ENCODE assay signal across 8 cellular contexts in the genomic region with DNA sequence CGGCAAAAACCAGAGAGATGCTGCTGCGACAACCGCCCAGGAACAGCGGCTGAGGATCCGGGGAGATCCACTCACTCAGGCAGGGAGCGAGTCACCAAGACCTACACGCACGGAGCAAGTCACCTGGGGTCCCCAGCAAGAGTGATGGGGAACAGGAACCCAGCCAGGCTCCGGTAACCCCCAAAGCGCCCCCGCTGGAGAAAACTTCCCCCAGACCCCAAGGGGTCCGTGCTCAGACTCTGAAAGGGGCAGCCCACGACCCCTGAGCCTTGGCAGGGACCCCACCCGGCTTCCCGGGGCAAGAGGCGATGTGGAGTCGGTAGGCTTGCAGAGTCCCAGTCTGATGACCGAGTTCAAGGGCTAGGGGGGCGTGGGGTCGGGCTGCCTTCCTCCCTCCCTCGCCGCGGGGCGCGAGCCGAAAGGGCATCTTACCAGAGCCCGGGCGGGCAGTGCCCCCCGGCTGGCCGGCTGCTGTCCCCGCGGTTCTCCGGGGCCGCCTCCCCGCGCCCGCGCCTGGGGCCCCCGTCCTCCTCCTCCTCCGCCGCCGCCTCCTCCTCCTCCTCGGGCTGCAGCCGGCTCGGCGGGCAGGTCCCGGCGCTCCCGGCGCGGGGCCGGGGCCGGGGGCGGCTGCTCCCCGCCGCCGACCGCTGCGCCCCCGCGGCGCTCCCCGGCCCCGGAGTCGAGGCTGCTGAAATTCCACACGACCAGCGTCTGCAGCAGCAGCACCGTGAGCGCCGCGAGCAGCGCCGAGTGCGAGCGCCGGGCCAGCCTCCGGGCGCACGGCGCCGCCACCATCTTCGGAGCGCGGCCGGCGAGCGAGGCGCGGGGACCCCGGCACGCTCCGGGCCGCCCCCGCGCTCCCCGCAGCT. TPM values are rescaled to one million over a fixed set of nuclear protein-coding genes. Genes with fewer than 3 reads are reported as not detected.
DNase-seq lines count a peak whose midpoint lies in the region; ATAC-seq and TF ChIP-seq lines count a peak whose summit lies in the region.

No MANE protein-coding gene starts in this region.

- BruUV-seq in MCF 10A (replicated peaks; lab: Mats Ljungman, UMichigan), result no TSS peak

- H3K4me2 ChIP-seq in parathyroid adenoma (ENCODE audit: low read length), result peak overlapping the region; percentile 89

- TF ChIP-seq CTCF in breast epithelium (IDR thresholded peaks at IDR 0.05) (no peak), MCF 10A (IDR thresholded peaks at IDR 0.05; ENCODE audit: unreplicated experiment) (no peak), fibroblast of villous mesenchyme (IDR thresholded peaks at IDR 0.05; ENCODE audit: insufficient read depth, low read depth, low read length) (no peak), parathyroid adenoma (IDR thresholded peaks at IDR 0.05) (no peak)

- H3K36me3 ChIP-seq in breast epithelium, result no peaks in the 10 kb centered on the region
- no peaks in the 10 kb centered on the region for H3K36me3 ChIP-seq in parathyroid adenoma (ENCODE audit: control insufficient read depth, insufficient read depth, low read length)

- H3K4me3 ChIP-seq in breast epithelium (peak overlapping the region; percentile 70 to 85 (median 71)), fibroblast of villous mesenchyme (ENCODE audit: low read depth, low read length) (peak overlapping the region; percentile 71), parathyroid adenoma (ENCODE audit: low read depth, low read length) (peak overlapping the region; percentile 39)

- H3K9me3 Mint-ChIP-seq in MCF 10A (ENCODE audit: unreplicated experiment), result peaks cover 20% of the 10 kb centered on the region

- peak overlapping the region; percentile 18 for H2AFZ ChIP-seq in parathyroid adenoma

- H3K79me2 ChIP-seq in parathyroid adenoma, result no peaks in the 10 kb centered on the region

- no peaks in the 10 kb centered on the region for H3K27me3 Mint-ChIP-seq in MCF 10A (ENCODE audit: insufficient read depth, unreplicated experiment)

- no peaks in the 10 kb centered on the region for H3K4me1 Mint-ChIP-seq in MCF 10A (ENCODE audit: insufficient read depth, unreplicated experiment)

- POLR2A ChIA-PET in MCF 10A (lab: Yijun Ruan, JAX), result no interaction called here

- no peaks in the 10 kb centered on the region for H3K36me3 Mint-ChIP-seq in MCF 10A (ENCODE audit: insufficient read depth, unreplicated experiment)

- H3K9me3 ChIP-seq in breast epithelium (no peaks in the 10 kb centered on the region), parathyroid adenoma (ENCODE audit: control insufficient read depth, low read length) (no peaks in the 10 kb centered on the region)

- TF ChIP-seq POLR2A in breast epithelium (IDR thresholded peaks at IDR 0.05), result no peak

- no peak overlapping the region for H3K27ac Mint-ChIP-seq in MCF 10A (ENCODE audit: low read depth, unreplicated experiment)

- ATAC-seq in GM19035 (IDR thresholded peaks at IDR 0.05; ENCODE audit: unreplicated experiment) (no peak), HG02678 (IDR thresholded peaks at IDR 0.05; ENCODE audit: unreplicated experiment) (no peak), GM18867 (IDR thresholded peaks at IDR 0.05; ENCODE audit: unreplicated experiment) (no peak)

- H3K4me1 ChIP-seq in breast epithelium, result peaks cover 4 to 6% of the 10 kb centered on the region in 2 donors
- no peaks in the 10 kb centered on the region for H3K4me1 ChIP-seq in parathyroid adenoma

- no peak overlapping the region for H3K9ac ChIP-seq in parathyroid adenoma

- H3K27me3 ChIP-seq in breast epithelium, result no peaks in the 10 kb centered on the region
- H3K27me3 ChIP-seq in parathyroid adenoma (ENCODE audit: control insufficient read depth, insufficient read depth, low read length), result no peaks in the 10 kb centered on the region

- no peak overlapping the region for H3K4me3 Mint-ChIP-seq in MCF 10A (ENCODE audit: unreplicated experiment)

- CTCF ChIA-PET in MCF 10A (lab: Yijun Ruan, JAX), result no interaction called here

- no peak for DNase-seq in breast epithelium (ENCODE audit: low spot score in 2 of 2)
- DNase-seq in MCF 10A (ENCODE audit: unreplicated experiment), result no peak
- peak; percentile 63 for DNase-seq in activated CD8-positive, alpha-beta memory T cell treated with anti-CD3 and anti-CD28 coated beads, Interleukin-2, amount 50 U/mL, for 48 hours
- no peak for DNase-seq in fibroblast of villous mesenchyme (ENCODE audit: low read depth)

- H3K27ac ChIP-seq in breast epithelium, result peak overlapping the region; percentile 87 to 95
- no peak overlapping the region for H3K27ac ChIP-seq in parathyroid adenoma

- intact Hi-C loops in breast epithelium (cut with DNase I; ENCODE audit: low total_unique reads), result loop anchor here (10.0 kb wide), 1 partner anchor 275 kb away; no protein-coding TSS in a partner anchor
- intact Hi-C loops in MCF 10A (cut with micrococcal nuclease), result no loop called here

RNA-seq across cellular contexts. Expression of gene XYLT1, which starts 0.5 kb away (rescaled TPM):
- total RNA-seq in breast epithelium (10 to 100 TPM; 11.9 to 32.8 (median 13.8) TPM), MCF 10A (2022) (not detected in 2 replicates), fibroblast of villous mesenchyme (2.6 and 10.6 TPM in 2 replicates)
